In genomic region chr10:71458387-71458786, GRCh38 we compare ENCODE assay signal across 29 cellular contexts.
"Had no signal": no experiment of that assay in that cellular context is flagged by ENCODE, and none has a peak within 500 bp of the region (broad histone marks: within the 10 kb centered on the region; RNA-seq: fewer than 3 reads in every experiment).

No MANE protein-coding gene starts in this region.

- H3K9me3 Mint-ChIP-seq: stimulated activated effector memory CD8-positive, alpha-beta T cell treated with anti-CD3 and anti-CD28 coated beads, Interleukin-12 subunit alpha, Interleukin-12 subunit beta, amount 100 ng/mL, for 72 hours; stimulated activated memory B cell treated with anti-CD40 and anti-IgM and Interleukin-4, amounts not matched to agents 10 μg/mL and 1 μg/mL and 100 μg/mL, for 72 hours; stimulated activated naive B cell treated with anti-CD40 and anti-IgM and Interleukin-4, amounts not matched to agents 10 μg/mL and 1 μg/mL and 100 μg/mL, for 72 hours; stimulated activated naive CD8-positive, alpha-beta T cell treated with anti-CD3 and anti-CD28 coated beads, Interleukin-15, amount 100 ng/mL, for 72 hours; stimulated activated naive CD8-positive, alpha-beta T cell treated with anti-CD3 and anti-CD28 coated beads, Interleukin-15, Interleukin-2, amounts not matched to agents 100 ng/mL and 50 ng/mL, for 24 hours; type B pancreatic cell had no signal

- H3K4me3 Mint-ChIP-seq: stimulated activated effector memory CD8-positive, alpha-beta T cell treated with anti-CD3 and anti-CD28 coated beads, Interleukin-12 subunit alpha, Interleukin-12 subunit beta, amount 100 ng/mL, for 72 hours; stimulated activated memory B cell treated with anti-CD40 and anti-IgM and Interleukin-4, amounts not matched to agents 10 μg/mL and 1 μg/mL and 100 μg/mL, for 72 hours; stimulated activated naive B cell treated with anti-CD40 and anti-IgM and Interleukin-4, amounts not matched to agents 10 μg/mL and 1 μg/mL and 100 μg/mL, for 72 hours; stimulated activated naive CD8-positive, alpha-beta T cell treated with anti-CD3 and anti-CD28 coated beads, Interleukin-15, amount 100 ng/mL, for 72 hours; stimulated activated naive CD8-positive, alpha-beta T cell treated with anti-CD3 and anti-CD28 coated beads, Interleukin-15, Interleukin-2, amounts not matched to agents 100 ng/mL and 50 ng/mL, for 24 hours; type B pancreatic cell had no signal

- H3K27me3 Mint-ChIP-seq: stimulated activated naive CD8-positive, alpha-beta T cell treated with anti-CD3 and anti-CD28 coated beads, Interleukin-15, Interleukin-2, amounts not matched to agents 100 ng/mL and 50 ng/mL, for 24 hours had no signal

- H3K27me3 ChIP-seq: testis, thyroid gland, tibial nerve, transverse colon, upper lobe of left lung, upper lobe of right lung, uterus, vagina had no signal

- H3K4me3 ChIP-seq: stomach, suprapubic skin, testis, thoracic aorta, thyroid gland, tibial artery, tibial nerve, transverse colon, upper lobe of left lung, upper lobe of right lung, uterus, vagina had no signal

- H3K4me1 Mint-ChIP-seq: stimulated activated effector memory CD8-positive, alpha-beta T cell treated with anti-CD3 and anti-CD28 coated beads, Interleukin-12 subunit alpha, Interleukin-12 subunit beta, amount 100 ng/mL, for 72 hours; stimulated activated memory B cell treated with anti-CD40 and anti-IgM and Interleukin-4, amounts not matched to agents 10 μg/mL and 1 μg/mL and 100 μg/mL, for 72 hours; stimulated activated naive B cell treated with anti-CD40 and anti-IgM and Interleukin-4, amounts not matched to agents 10 μg/mL and 1 μg/mL and 100 μg/mL, for 72 hours; stimulated activated naive CD8-positive, alpha-beta T cell treated with anti-CD3 and anti-CD28 coated beads, Interleukin-15, amount 100 ng/mL, for 72 hours had no signal

- ATAC-seq: stimulated activated effector memory CD8-positive, alpha-beta T cell treated with anti-CD3 and anti-CD28 coated beads, Interleukin-12 subunit alpha, Interleukin-12 subunit beta, amount 100 ng/mL, for 72 hours; stimulated activated memory B cell treated with anti-CD40 and anti-IgM and Interleukin-4, amounts not matched to agents 10 μg/mL and 1 μg/mL and 100 μg/mL, for 72 hours; stimulated activated naive B cell treated with anti-CD40 and anti-IgM and Interleukin-4, amounts not matched to agents 10 μg/mL and 1 μg/mL and 100 μg/mL, for 72 hours; stimulated activated naive CD8-positive, alpha-beta T cell treated with anti-CD3 and anti-CD28 coated beads, Interleukin-15, amount 100 ng/mL, for 72 hours; stimulated activated naive CD8-positive, alpha-beta T cell treated with anti-CD3 and anti-CD28 coated beads, Interleukin-15, Interleukin-2, amounts not matched to agents 100 U/mL and 50 U/mL, for 24 hours; upper lobe of right lung had no signal

- H3K4me1 ChIP-seq: stomach, suprapubic skin, testis, thyroid gland, tibial artery, tibial nerve, transverse colon, upper lobe of left lung, upper lobe of right lung, uterus, vagina had no signal

- H3K36me3 Mint-ChIP-seq: stimulated activated effector memory CD8-positive, alpha-beta T cell treated with anti-CD3 and anti-CD28 coated beads, Interleukin-12 subunit alpha, Interleukin-12 subunit beta, amount 100 ng/mL, for 72 hours; stimulated activated memory B cell treated with anti-CD40 and anti-IgM and Interleukin-4, amounts not matched to agents 10 μg/mL and 1 μg/mL and 100 μg/mL, for 72 hours; stimulated activated naive B cell treated with anti-CD40 and anti-IgM and Interleukin-4, amounts not matched to agents 10 μg/mL and 1 μg/mL and 100 μg/mL, for 72 hours; type B pancreatic cell had no signal

- DNase-seq: stimulated activated CD4-positive, alpha-beta T cell treated with anti-CD3 and anti-CD28 coated beads, Interleukin-2, amount 100 ng/mL, for 48 hours; stimulated activated CD4-positive, alpha-beta T cell treated with anti-CD3 and anti-CD28 coated beads, Interleukin-4, amount 100 ng/mL, for 1 hour; stimulated activated CD4-positive, alpha-beta T cell treated with anti-CD3 and anti-CD28 coated beads, Interleukin-4, amount 100 ng/mL, for 24 hours; stimulated activated CD4-positive, alpha-beta T cell treated with anti-CD3 and anti-CD28 coated beads, Interleukin-4, amount 100 ng/mL, for 4 hours; stimulated activated CD8-positive, alpha-beta memory T cell treated with anti-CD3 and anti-CD28 coated beads, Interleukin-4, amount 100 ng/mL, for 48 hours; stimulated activated naive B cell treated with anti-CD40 and anti-IgM and Interleukin-4, amounts not matched to agents 10 μg/mL and 1 μg/mL and 100 μg/mL, for 72 hours; stimulated activated naive CD4-positive, alpha-beta T cell; stimulated activated naive CD4-positive, alpha-beta T cell treated with Interleukin-2 at 50 U/mL for 16 hours; stimulated activated naive CD8-positive, alpha-beta T cell treated with anti-CD3 and anti-CD28 coated beads, Interleukin-15, amount 100 ng/mL, for 72 hours; stimulated activated naive CD8-positive, alpha-beta T cell treated with anti-CD3 and anti-CD28 coated beads, Interleukin-15, Interleukin-2, amounts not matched to agents 100 U/mL and 50 U/mL, for 24 hours; stomach; substantia nigra; testis; thyroid gland; tibial artery; transverse colon; trophoblast cell; upper lobe of left lung; upper lobe of right lung; uterus had no signal

- H3K36me3 ChIP-seq: stomach, suprapubic skin, thoracic aorta, thyroid gland, tibial artery, tibial nerve, transverse colon, upper lobe of left lung, upper lobe of right lung, uterus, vagina had no signal

- H3K27ac Mint-ChIP-seq: stimulated activated effector memory CD8-positive, alpha-beta T cell treated with anti-CD3 and anti-CD28 coated beads, Interleukin-12 subunit alpha, Interleukin-12 subunit beta, amount 100 ng/mL, for 72 hours; stimulated activated memory B cell treated with anti-CD40 and anti-IgM and Interleukin-4, amounts not matched to agents 10 μg/mL and 1 μg/mL and 100 μg/mL, for 72 hours; stimulated activated naive B cell treated with anti-CD40 and anti-IgM and Interleukin-4, amounts not matched to agents 10 μg/mL and 1 μg/mL and 100 μg/mL, for 72 hours; stimulated activated naive CD8-positive, alpha-beta T cell treated with anti-CD3 and anti-CD28 coated beads, Interleukin-15, amount 100 ng/mL, for 72 hours; stimulated activated naive CD8-positive, alpha-beta T cell treated with anti-CD3 and anti-CD28 coated beads, Interleukin-15, Interleukin-2, amounts not matched to agents 100 ng/mL and 50 ng/mL, for 24 hours; type B pancreatic cell had no signal

- H3K27ac ChIP-seq: stomach, suprapubic skin, testis, thoracic aorta, thyroid gland, tibial artery, tibial nerve, transverse colon, upper lobe of left lung, upper lobe of right lung, uterus, vagina had no signal

- H3K9me3 ChIP-seq: stomach, suprapubic skin, testis, thoracic aorta, thyroid gland, tibial artery, tibial nerve, transverse colon, upper lobe of left lung, upper lobe of right lung, uterus, vagina had no signal

- FAIRE-seq: urothelium cell line had no signal
